Comparison of ENCODE assay signal across 1 cellular context in genomic region chr20:62354031-62354808, GRCh38.
TF ChIP-seq lines count a peak whose summit lies in the region.

No MANE protein-coding gene starts in this region.

TF ChIP-seq in HCT116, 20 proteins besides CTCF, POLR2A, EP300 and RAD21:
- TF ChIP-seq MAX (IDR thresholded peaks at IDR 0.05) (no peak), EZH2 (IDR thresholded peaks at IDR 0.05) (no peak), ZNF274 (IDR thresholded peaks at IDR 0.05; ENCODE audit: low read depth, low read length) (no peak), ELF1 (IDR thresholded peaks at IDR 0.05; ENCODE audit: borderline replicate concordance, low read depth) (no peak), CEBPB (IDR thresholded peaks at IDR 0.05; ENCODE audit: low read depth) (no peak), JUND (IDR thresholded peaks at IDR 0.05) (no peak), SIN3A (IDR thresholded peaks at IDR 0.05; ENCODE audit: low read depth) (no peak), EGR1 (IDR thresholded peaks at IDR 0.05; ENCODE audit: low read depth) (no peak), FOSL1 (IDR thresholded peaks at IDR 0.05; ENCODE audit: low read depth) (no peak), TCF7L2 (IDR thresholded peaks at IDR 0.05; ENCODE audit: borderline replicate concordance, extremely low read depth, insufficient read depth, insufficient read length) (no peak), REST (IDR thresholded peaks at IDR 0.05; ENCODE audit: low read depth) (no peak), SRF (IDR thresholded peaks at IDR 0.05; ENCODE audit: low read depth) (no peak), ZFX (IDR thresholded peaks at IDR 0.05) (no peak), YY1 (IDR thresholded peaks at IDR 0.05; ENCODE audit: extremely low read depth, insufficient replicate concordance, low read depth, low read length) (no peak), SP1 (IDR thresholded peaks at IDR 0.05; ENCODE audit: low read depth) (no peak), POLR2AphosphoS5 (IDR thresholded peaks at IDR 0.05; ENCODE audit: low read depth, low read length) (no peak), ATF3 (IDR thresholded peaks at IDR 0.05) (no peak), EZH2phosphoT487 (IDR thresholded peaks at IDR 0.05; ENCODE audit: borderline replicate concordance) (no peak), CBX3 (IDR thresholded peaks at IDR 0.05; ENCODE audit: low read depth) (no peak)
TF ChIP-seq in HCT116: peak in this region for 0.
